Comparison of ENCODE assay signal across 16 cellular contexts in genomic region chr16:1564325-1564724, GRCh38. TPM values are rescaled to one million over a fixed set of nuclear protein-coding genes. Genes with fewer than 3 reads are reported as not detected.
A peak's percentile ranks its signal among the peaks of the same experiment; 100 is the strongest.
DNase-seq lines count a peak whose midpoint lies in the region; ATAC-seq, FAIRE-seq and TF ChIP-seq lines count a peak whose summit lies in the region.
"Had no signal": no experiment of that assay in that cellular context is flagged by ENCODE, and none has a peak within 500 bp of the region (broad histone marks: within the 10 kb centered on the region; RNA-seq: fewer than 3 reads in every experiment).

No MANE protein-coding gene starts in this region.

- H2AFZ ChIP-seq in OCI-LY7 (ENCODE audit: low read length) (no peak overlapping the region), mesenchymal stem cell (ENCODE audit: low read depth, low read length) (no peak overlapping the region)
- H2AFZ ChIP-seq: hepatocyte had no signal

- no peaks in the 10 kb centered on the region for H3K27me3 ChIP-seq in transverse colon
- H3K27me3 ChIP-seq in body of pancreas, result no peaks in the 10 kb centered on the region
- H3K27me3 ChIP-seq in mesenchymal stem cell (ENCODE audit: control insufficient read depth in 1 of 2, insufficient read depth in 1 of 2, low read length in 2 of 2), result no peaks in the 10 kb centered on the region
- H3K27me3 ChIP-seq: hepatocyte, pancreas, stomach had no signal

- H3K36me3 ChIP-seq in OCI-LY7 (ENCODE audit: insufficient read depth, low read length) (no peaks in the 10 kb centered on the region), transverse colon (no peaks in the 10 kb centered on the region), body of pancreas (replicated peaks in 1 of 2; ENCODE audit: insufficient read depth in 1 of 2, low read depth in 2 of 2) (peaks cover 0 to 2% of the 10 kb centered on the region in 2 donors), mesenchymal stem cell (ENCODE audit: control insufficient read depth in 1 of 2, insufficient read depth in 2 of 2, low read depth in 1 of 2, low read length in 2 of 2) (peaks cover 65 to 75% of the 10 kb centered on the region in 2 experiments)

- CTCF ChIA-PET in OCI-LY7 (lab: Charles Lee; ENCODE audit: unreplicated experiment), result no interaction called here

- intact Hi-C loops in CD14-positive monocyte (cut with micrococcal nuclease) (no loop called here), OCI-LY7 (cut with micrococcal nuclease; ENCODE audit: unreplicated experiment) (no loop called here), transverse colon (cut with DNase I; ENCODE audit: low total_unique reads) (no loop called here), body of pancreas (cut with DNase I) (no loop called here)

- H3K4me3 ChIP-seq in OCI-LY7 (ENCODE audit: low read depth, low read length, poor library complexity, severe bottlenecking) (no peak overlapping the region), transverse colon (no peak overlapping the region), body of pancreas (no peak overlapping the region), mesenchymal stem cell (ENCODE audit: insufficient read depth in 1 of 2, low read depth in 1 of 2, low read length in 2 of 2) (no peak overlapping the region)
- H3K4me3 ChIP-seq: hepatocyte, lung, pancreas, stomach had no signal

- no peak overlapping the region for H3K4ac ChIP-seq in mesenchymal stem cell (ENCODE audit: low read depth in 1 of 2, low read length in 2 of 2)

- H2BK120ac ChIP-seq in mesenchymal stem cell (ENCODE audit: low read depth, low read length), result no peak overlapping the region

- H3K14ac ChIP-seq in mesenchymal stem cell (ENCODE audit: low read length in 2 of 2), result no peak overlapping the region

- H3K36me3 Mint-ChIP-seq in CD14-positive monocyte (peaks cover 0 to 9% of the 10 kb centered on the region in 2 donors), glutamatergic neuron (ENCODE audit: unreplicated experiment) (no peaks in the 10 kb centered on the region)

- no peaks in the 10 kb centered on the region for H3K79me2 ChIP-seq in OCI-LY7 (ENCODE audit: insufficient read depth, low read depth, low read length)
- H3K79me2 ChIP-seq: hepatocyte had no signal

- H4K8ac ChIP-seq in mesenchymal stem cell (ENCODE audit: low read length), result no peak overlapping the region

- H3K4me1 ChIP-seq in OCI-LY7 (ENCODE audit: insufficient read depth, low read length, poor library complexity, severe bottlenecking) (no peaks in the 10 kb centered on the region), transverse colon (no peaks in the 10 kb centered on the region), body of pancreas (no peaks in the 10 kb centered on the region), mesenchymal stem cell (ENCODE audit: control insufficient read depth, insufficient read depth, low read depth, low read length) (peaks cover 7% of the 10 kb centered on the region)
- H3K4me1 ChIP-seq: pancreas, stomach had no signal

- TF ChIP-seq EP300 in transverse colon (IDR thresholded peaks at IDR 0.05; ENCODE audit: low read depth), result no peak

- H3K9ac ChIP-seq in mesenchymal stem cell (ENCODE audit: low read length), result no peak overlapping the region

- H3K9me3 ChIP-seq in OCI-LY7 (ENCODE audit: low read length) (no peaks in the 10 kb centered on the region), transverse colon (no peaks in the 10 kb centered on the region), body of pancreas (no peaks in the 10 kb centered on the region), mesenchymal stem cell (ENCODE audit: control insufficient read depth, low read length) (no peaks in the 10 kb centered on the region)
- H3K9me3 ChIP-seq: pancreas, stomach had no signal

- H3K27ac Mint-ChIP-seq in CD14-positive monocyte, result peak overlapping the region in 1 of 7 donors; percentile 47
- no peak overlapping the region for H3K27ac Mint-ChIP-seq in glutamatergic neuron (ENCODE audit: unreplicated experiment)
- H3K27ac Mint-ChIP-seq: effector memory CD8-positive, alpha-beta T cell had no signal

- H3K4me3 Mint-ChIP-seq in CD14-positive monocyte, result no peak overlapping the region
- H3K4me3 Mint-ChIP-seq in glutamatergic neuron (ENCODE audit: unreplicated experiment), result no peak overlapping the region
- H3K4me3 Mint-ChIP-seq: effector memory CD8-positive, alpha-beta T cell had no signal

- TF ChIP-seq POLR2A in transverse colon (IDR thresholded peaks at IDR 0.05) (no peak), GM12892 (IDR thresholded peaks at IDR 0.05; ENCODE audit: low read depth, low read length) (no peak), body of pancreas (IDR thresholded peaks at IDR 0.05) (no peak)

- no peak overlapping the region for H3K23ac ChIP-seq in mesenchymal stem cell (ENCODE audit: low read length in 2 of 2)

- WGBS in transverse colon (ENCODE audit: low coverage in 1 of 2), 2 donors, result 74% methylated on average over 9 of the region's 9 CpGs; no CpG with 5 or more reads in 1 of the 2 donors
- 70 to 72% methylated on average over 9 of the region's 9 CpGs for WGBS in body of pancreas, 2 donors
- 89% methylated on average over 9 of the region's 9 CpGs for WGBS in mesenchymal stem cell

- H4K91ac ChIP-seq in mesenchymal stem cell (ENCODE audit: low read length), result no peak overlapping the region

- H3K27ac ChIP-seq in 22Rv1 (no peak overlapping the region), OCI-LY7 (ENCODE audit: low read depth, low read length, poor library complexity, severe bottlenecking) (no peak overlapping the region), transverse colon (peak overlapping the region in 1 of 4 donors; percentile 8), body of pancreas (no peak overlapping the region), mesenchymal stem cell (ENCODE audit: low read length, poor library complexity, severe bottlenecking) (no peak overlapping the region)
- H3K27ac ChIP-seq: hepatocyte, pancreas, stomach had no signal

- TF ChIP-seq CTCF in 22Rv1 (IDR thresholded peaks at IDR 0.05) (peak; percentile 22), CD14-positive monocyte (IDR thresholded peaks at IDR 0.05) (peak; percentile 36), OCI-LY7 (conservative IDR thresholded peaks at IDR 0.05; ENCODE audit: low read length) (peak; percentile 56), glutamatergic neuron (IDR thresholded peaks at IDR 0.05; ENCODE audit: partially characterized antibody, unreplicated experiment) (no peak), transverse colon (IDR thresholded peaks at IDR 0.05) (peak in 2 of 5 experiments; percentile 10 to 14), body of pancreas (IDR thresholded peaks at IDR 0.05) (no peak)

- H3K79me1 ChIP-seq in mesenchymal stem cell (replicated peaks; ENCODE audit: low read length, poor library complexity, severe bottlenecking), result no peaks in the 10 kb centered on the region

- H3K4me1 Mint-ChIP-seq in CD14-positive monocyte (no peaks in the 10 kb centered on the region), glutamatergic neuron (ENCODE audit: low read depth, unreplicated experiment) (peaks cover 17% of the 10 kb centered on the region)

- H2AK5ac ChIP-seq in mesenchymal stem cell (ENCODE audit: low read length, severe bottlenecking), result no peak overlapping the region

- H3K27me3 Mint-ChIP-seq in CD14-positive monocyte (ENCODE audit: low read depth in 3 of 3), result peaks cover 0 to 1% (median 0%) of the 10 kb centered on the region in 3 donors
- H3K27me3 Mint-ChIP-seq in glutamatergic neuron (ENCODE audit: unreplicated experiment), result peaks cover 10% of the 10 kb centered on the region

- no peak for FAIRE-seq in GM12892 (lab: Jason Lieb, UNC)
- FAIRE-seq: pancreas had no signal

- DNase-seq in CD14-positive monocyte (ENCODE audit: low spot score) (no peak), OCI-LY7 (ENCODE audit: low spot score) (no peak), glutamatergic neuron (peak; percentile 57), transverse colon (no peak), GM12892 (ENCODE audit: insufficient read length) (no peak), body of pancreas (no peak), mesenchymal stem cell (no peak)
- DNase-seq: effector memory CD8-positive, alpha-beta T cell; NCI-H187 treated with DMSO at 0.1 percent for 48 hours; pancreas; stimulated activated CD4-positive, alpha-beta T cell treated with anti-CD3 and anti-CD28 coated beads, Interleukin-4, amount 100 ng/mL, for 1 hour; stomach; T-helper 2 cell had no signal

- BruUV-seq in OCI-LY7 (replicated peaks; lab: Mats Ljungman, UMichigan), result no TSS peak

- H3K9me3 Mint-ChIP-seq in CD14-positive monocyte, result peaks cover 0 to 2% (median 0%) of the 10 kb centered on the region in 7 donors
- peaks cover 7% of the 10 kb centered on the region for H3K9me3 Mint-ChIP-seq in glutamatergic neuron (ENCODE audit: unreplicated experiment)
- H3K9me3 Mint-ChIP-seq: effector memory CD8-positive, alpha-beta T cell had no signal

- no peak overlapping the region for H2BK15ac ChIP-seq in mesenchymal stem cell (ENCODE audit: low read depth, poor library complexity, severe bottlenecking)

- no peaks in the 10 kb centered on the region for H3K9me2 ChIP-seq in OCI-LY7 (ENCODE audit: insufficient read depth, low read length)

- H3K4me2 ChIP-seq in OCI-LY7 (ENCODE audit: low read length) (no peak overlapping the region), mesenchymal stem cell (ENCODE audit: low read length, poor library complexity, severe bottlenecking) (no peak overlapping the region)
- H3K4me2 ChIP-seq: hepatocyte had no signal

- H3K18ac ChIP-seq in mesenchymal stem cell (ENCODE audit: low read depth in 1 of 2, low read length in 2 of 2), result no peak overlapping the region

- H2BK5ac ChIP-seq in mesenchymal stem cell (ENCODE audit: low read depth, low read length, poor library complexity, severe bottlenecking), result no peak overlapping the region

- no peak for ATAC-seq in body of pancreas
- ATAC-seq: effector memory CD8-positive, alpha-beta T cell; pancreas had no signal

- H2BK12ac ChIP-seq in mesenchymal stem cell (ENCODE audit: low read length in 2 of 2), result no peak overlapping the region

- H4K20me1 ChIP-seq in OCI-LY7 (ENCODE audit: insufficient read depth, low read length), result no peaks in the 10 kb centered on the region

- in situ Hi-C loops in transverse colon (cut with MboI; ENCODE audit: low pct_ligation_motif_present in 1 of 4, low pct_unique_long_range_greater_than_20kb in 1 of 4, low sequenced_read_pairs in 3 of 4), result no loop called here

- POLR2A ChIA-PET in OCI-LY7 (lab: Charles Lee), result no interaction called here

RNA-seq across cellular contexts. Expression of gene TMEM204, which starts 30.9 kb away (rescaled TPM):
- 1 to 10 TPM; 1.3 to 1.5 TPM for polyA plus RNA-seq in CD14-positive monocyte
- total RNA-seq in OCI-LY7 (2014; rRNA removed; shearing (Covaris generic)), result not detected in 2 replicates
- total RNA-seq in OCI-LY7 (2022) (not detected in 2 replicates), glutamatergic neuron (ENCODE audit: unreplicated experiment) (0.22 TPM), transverse colon (10 to 100 TPM in 3 of 4 donors, 1 to 10 TPM in 1; 9.4 to 22.5 (median 13.3) TPM), body of pancreas (10 to 100 TPM; 23.6 to 25.1 TPM)
- polyA plus RNA-seq in GM12892 (2012; ENCODE audit: missing spikeins), result 0.15 TPM
- polyA plus RNA-seq in mesenchymal stem cell (2013, experiment 1 of 2), result 12.5 TPM
- 13.0 TPM for polyA plus RNA-seq in mesenchymal stem cell (2013, experiment 2 of 2)

RNA-seq across cellular contexts. Expression of gene IFT140, which starts 47.5 kb away (rescaled TPM):
- 1 to 10 TPM in 1 of 2 donors, under 1 TPM in 1; 0.75 to 1.2 TPM for polyA plus RNA-seq in CD14-positive monocyte
- 10.2 and 14.3 TPM in 2 replicates for total RNA-seq in OCI-LY7 (2014; rRNA removed; shearing (Covaris generic))
- total RNA-seq in OCI-LY7 (2022) (21.2 and 21.9 TPM in 2 replicates), glutamatergic neuron (ENCODE audit: unreplicated experiment) (33.4 TPM), transverse colon (10 to 100 TPM; 16.2 to 26.6 (median 22.0) TPM), body of pancreas (10 to 100 TPM; 16.9 to 35.6 TPM)
- polyA plus RNA-seq in GM12892 (2012; ENCODE audit: missing spikeins), result 5.3 TPM
- polyA plus RNA-seq in mesenchymal stem cell (2013, experiment 1 of 2), result 9.0 TPM
- polyA plus RNA-seq in mesenchymal stem cell (2013, experiment 2 of 2), result 8.4 TPM

RNA-seq across cellular contexts. Expression of gene CRAMP1, which starts 47.8 kb away (rescaled TPM):
- polyA plus RNA-seq in CD14-positive monocyte, result 1 to 10 TPM in 1 of 2 donors, under 1 TPM in 1; 0.46 to 1.0 TPM
- 9.1 and 10.5 TPM in 2 replicates for total RNA-seq in OCI-LY7 (2014; rRNA removed; shearing (Covaris generic))
- total RNA-seq in OCI-LY7 (2022) (33.6 and 33.8 TPM in 2 replicates), glutamatergic neuron (ENCODE audit: unreplicated experiment) (52.4 TPM), transverse colon (10 to 100 TPM; 10.1 to 52.7 (median 16.2) TPM), body of pancreas (10 to 100 TPM in 1 of 2 donors, 1 to 10 TPM in 1; 8.6 to 17.8 TPM)
- polyA plus RNA-seq in GM12892 (2012; ENCODE audit: missing spikeins), result 4.4 TPM
- polyA plus RNA-seq in mesenchymal stem cell (2013, experiment 1 of 2), result 6.7 TPM
- 7.0 TPM for polyA plus RNA-seq in mesenchymal stem cell (2013, experiment 2 of 2)

Comparison
In these comparisons a context has a peak if more than half of its experiments do, and no peak if none do; other contexts are left out.
1. CTCF ChIP-seq: peak in 22Rv1 (single experiment), CD14-positive monocyte (single experiment) and OCI-LY7 (single experiment); none in glutamatergic neuron (single experiment) and body of pancreas (0 of 7).